In the genomic region with DNA sequence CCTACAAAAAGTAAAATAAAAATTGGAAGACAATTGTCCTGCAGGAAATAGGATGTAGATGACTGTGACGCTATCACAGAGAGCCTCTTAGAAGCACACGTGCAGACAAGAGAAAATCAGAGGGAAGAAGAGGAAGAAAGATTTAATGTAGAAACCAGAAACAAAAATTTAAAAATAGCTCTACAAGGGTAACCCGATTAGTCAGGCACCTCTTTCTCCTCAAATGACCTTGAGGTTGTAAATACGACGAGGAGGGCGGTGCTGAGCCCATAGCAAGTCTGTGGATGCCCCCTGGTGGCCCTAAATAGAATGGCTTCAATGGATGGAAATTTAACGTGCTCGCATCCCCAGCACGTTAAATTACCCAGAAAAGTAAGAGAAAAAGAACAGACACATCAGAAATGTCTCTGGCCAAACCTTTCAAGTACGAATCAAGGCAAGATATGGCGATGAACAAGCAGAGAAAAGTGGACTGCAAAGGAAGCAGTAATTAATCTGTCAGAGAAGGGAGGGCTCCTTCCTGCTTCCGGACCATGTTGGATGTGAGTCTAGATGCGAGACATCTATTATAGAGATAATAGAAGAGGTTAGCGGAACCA, we compare ENCODE assay signal across 1 cellular context.
A peak's percentile ranks its signal among the peaks of the same experiment; 100 is the strongest.
TF ChIP-seq lines count a peak whose summit lies in the region.

No MANE protein-coding gene starts in this region.

TF ChIP-seq in K562, 482 proteins besides CTCF, POLR2A, EP300 and RAD21 (continued from another document and continues in another):
- TF ChIP-seq, protein P1, sequence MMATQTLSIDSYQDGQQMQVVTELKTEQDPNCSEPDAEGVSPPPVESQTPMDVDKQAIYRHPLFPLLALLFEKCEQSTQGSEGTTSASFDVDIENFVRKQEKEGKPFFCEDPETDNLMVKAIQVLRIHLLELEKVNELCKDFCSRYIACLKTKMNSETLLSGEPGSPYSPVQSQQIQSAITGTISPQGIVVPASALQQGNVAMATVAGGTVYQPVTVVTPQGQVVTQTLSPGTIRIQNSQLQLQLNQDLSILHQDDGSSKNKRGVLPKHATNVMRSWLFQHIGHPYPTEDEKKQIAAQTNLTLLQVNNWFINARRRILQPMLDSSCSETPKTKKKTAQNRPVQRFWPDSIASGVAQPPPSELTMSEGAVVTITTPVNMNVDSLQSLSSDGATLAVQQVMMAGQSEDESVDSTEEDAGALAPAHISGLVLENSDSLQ (IDR thresholded peaks at IDR 0.05) = no peak
- TF ChIP-seq, protein P2, sequence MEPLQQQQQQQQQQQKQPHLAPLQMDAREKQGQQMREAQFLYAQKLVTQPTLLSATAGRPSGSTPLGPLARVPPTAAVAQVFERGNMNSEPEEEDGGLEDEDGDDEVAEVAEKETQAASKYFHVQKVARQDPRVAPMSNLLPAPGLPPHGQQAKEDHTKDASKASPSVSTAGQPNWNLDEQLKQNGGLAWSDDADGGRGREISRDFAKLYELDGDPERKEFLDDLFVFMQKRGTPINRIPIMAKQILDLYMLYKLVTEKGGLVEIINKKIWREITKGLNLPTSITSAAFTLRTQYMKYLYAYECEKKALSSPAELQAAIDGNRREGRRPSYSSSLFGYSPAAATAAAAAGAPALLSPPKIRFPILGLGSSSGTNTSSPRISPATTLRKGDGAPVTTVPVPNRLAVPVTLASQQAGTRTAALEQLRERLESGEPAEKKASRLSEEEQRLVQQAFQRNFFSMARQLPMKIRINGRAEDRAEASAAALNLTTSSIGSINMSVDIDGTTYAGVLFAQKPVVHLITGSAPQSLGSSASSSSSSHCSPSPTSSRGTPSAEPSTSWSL (CRISPR knock-in tag; IDR thresholded peaks at IDR 0.05; ENCODE audit: borderline replicate concordance) = no peak
- no peak for TF ChIP-seq TAF1 (IDR thresholded peaks at IDR 0.05; ENCODE audit: control insufficient read depth, extremely low read depth, insufficient read depth, low read length, severe bottlenecking)
- TF ChIP-seq ZNF311 (CRISPR knock-in tag; IDR thresholded peaks at IDR 0.05) = no peak
- no peak for TF ChIP-seq HNRNPK (IDR thresholded peaks at IDR 0.05; ENCODE audit: low read depth, low read length, poor library complexity, severe bottlenecking)
- no peak for TF ChIP-seq TCF7L2 (IDR thresholded peaks at IDR 0.05; ENCODE audit: low read depth, low read length)
- TF ChIP-seq NELFE (IDR thresholded peaks at IDR 0.05; ENCODE audit: insufficient read depth, insufficient read length) = no peak
- peak; percentile 64; the same call in 1 of the 2 replicates for TF ChIP-seq JUND (IDR thresholded peaks at IDR 0.05; ENCODE audit: borderline replicate concordance, low read depth, low read length)
- TF ChIP-seq JUND (tag; IDR thresholded peaks at IDR 0.05; ENCODE audit: borderline replicate concordance, low read depth, low read length) = peak; percentile 51; the same call in 1 of the 3 replicates
- TF ChIP-seq ZBED1 (IDR thresholded peaks at IDR 0.05) = no peak
- TF ChIP-seq HMG20B (CRISPR knock-in tag; IDR thresholded peaks at IDR 0.05) = no peak
- TF ChIP-seq, protein P3, sequence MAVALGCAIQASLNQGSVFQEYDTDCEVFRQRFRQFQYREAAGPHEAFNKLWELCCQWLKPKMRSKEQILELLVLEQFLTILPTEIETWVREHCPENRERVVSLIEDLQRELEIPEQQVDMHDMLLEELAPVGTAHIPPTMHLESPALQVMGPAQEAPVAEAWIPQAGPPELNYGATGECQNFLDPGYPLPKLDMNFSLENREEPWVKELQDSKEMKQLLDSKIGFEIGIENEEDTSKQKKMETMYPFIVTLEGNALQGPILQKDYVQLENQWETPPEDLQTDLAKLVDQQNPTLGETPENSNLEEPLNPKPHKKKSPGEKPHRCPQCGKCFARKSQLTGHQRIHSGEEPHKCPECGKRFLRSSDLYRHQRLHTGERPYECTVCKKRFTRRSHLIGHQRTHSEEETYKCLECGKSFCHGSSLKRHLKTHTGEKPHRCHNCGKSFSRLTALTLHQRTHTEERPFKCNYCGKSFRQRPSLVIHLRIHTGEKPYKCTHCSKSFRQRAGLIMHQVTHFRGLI (CRISPR knock-in tag; IDR thresholded peaks at IDR 0.05) = no peak
- no peak for TF ChIP-seq TCF7 (IDR thresholded peaks at IDR 0.05; ENCODE audit: borderline replicate concordance)
- TF ChIP-seq KDM4B (IDR thresholded peaks at IDR 0.05; ENCODE audit: borderline replicate concordance in 2 of 2, low read depth in 1 of 2) = no peak
- no peak for TF ChIP-seq ZNF586 (CRISPR knock-in tag; conservative IDR thresholded peaks at IDR 0.05)
- TF ChIP-seq, protein P4, sequence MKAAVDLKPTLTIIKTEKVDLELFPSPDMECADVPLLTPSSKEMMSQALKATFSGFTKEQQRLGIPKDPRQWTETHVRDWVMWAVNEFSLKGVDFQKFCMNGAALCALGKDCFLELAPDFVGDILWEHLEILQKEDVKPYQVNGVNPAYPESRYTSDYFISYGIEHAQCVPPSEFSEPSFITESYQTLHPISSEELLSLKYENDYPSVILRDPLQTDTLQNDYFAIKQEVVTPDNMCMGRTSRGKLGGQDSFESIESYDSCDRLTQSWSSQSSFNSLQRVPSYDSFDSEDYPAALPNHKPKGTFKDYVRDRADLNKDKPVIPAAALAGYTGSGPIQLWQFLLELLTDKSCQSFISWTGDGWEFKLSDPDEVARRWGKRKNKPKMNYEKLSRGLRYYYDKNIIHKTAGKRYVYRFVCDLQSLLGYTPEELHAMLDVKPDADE (conservative IDR thresholded peaks at IDR 0.05; ENCODE audit: control insufficient read depth, low read depth, low read length) = no peak
- no peak for TF ChIP-seq ASH1L (IDR thresholded peaks at IDR 0.05; ENCODE audit: borderline replicate concordance, low read depth, partially characterized antibody)
- TF ChIP-seq ZKSCAN1 (IDR thresholded peaks at IDR 0.05; ENCODE audit: low read depth, low read length) = no peak
- TF ChIP-seq, protein P5, sequence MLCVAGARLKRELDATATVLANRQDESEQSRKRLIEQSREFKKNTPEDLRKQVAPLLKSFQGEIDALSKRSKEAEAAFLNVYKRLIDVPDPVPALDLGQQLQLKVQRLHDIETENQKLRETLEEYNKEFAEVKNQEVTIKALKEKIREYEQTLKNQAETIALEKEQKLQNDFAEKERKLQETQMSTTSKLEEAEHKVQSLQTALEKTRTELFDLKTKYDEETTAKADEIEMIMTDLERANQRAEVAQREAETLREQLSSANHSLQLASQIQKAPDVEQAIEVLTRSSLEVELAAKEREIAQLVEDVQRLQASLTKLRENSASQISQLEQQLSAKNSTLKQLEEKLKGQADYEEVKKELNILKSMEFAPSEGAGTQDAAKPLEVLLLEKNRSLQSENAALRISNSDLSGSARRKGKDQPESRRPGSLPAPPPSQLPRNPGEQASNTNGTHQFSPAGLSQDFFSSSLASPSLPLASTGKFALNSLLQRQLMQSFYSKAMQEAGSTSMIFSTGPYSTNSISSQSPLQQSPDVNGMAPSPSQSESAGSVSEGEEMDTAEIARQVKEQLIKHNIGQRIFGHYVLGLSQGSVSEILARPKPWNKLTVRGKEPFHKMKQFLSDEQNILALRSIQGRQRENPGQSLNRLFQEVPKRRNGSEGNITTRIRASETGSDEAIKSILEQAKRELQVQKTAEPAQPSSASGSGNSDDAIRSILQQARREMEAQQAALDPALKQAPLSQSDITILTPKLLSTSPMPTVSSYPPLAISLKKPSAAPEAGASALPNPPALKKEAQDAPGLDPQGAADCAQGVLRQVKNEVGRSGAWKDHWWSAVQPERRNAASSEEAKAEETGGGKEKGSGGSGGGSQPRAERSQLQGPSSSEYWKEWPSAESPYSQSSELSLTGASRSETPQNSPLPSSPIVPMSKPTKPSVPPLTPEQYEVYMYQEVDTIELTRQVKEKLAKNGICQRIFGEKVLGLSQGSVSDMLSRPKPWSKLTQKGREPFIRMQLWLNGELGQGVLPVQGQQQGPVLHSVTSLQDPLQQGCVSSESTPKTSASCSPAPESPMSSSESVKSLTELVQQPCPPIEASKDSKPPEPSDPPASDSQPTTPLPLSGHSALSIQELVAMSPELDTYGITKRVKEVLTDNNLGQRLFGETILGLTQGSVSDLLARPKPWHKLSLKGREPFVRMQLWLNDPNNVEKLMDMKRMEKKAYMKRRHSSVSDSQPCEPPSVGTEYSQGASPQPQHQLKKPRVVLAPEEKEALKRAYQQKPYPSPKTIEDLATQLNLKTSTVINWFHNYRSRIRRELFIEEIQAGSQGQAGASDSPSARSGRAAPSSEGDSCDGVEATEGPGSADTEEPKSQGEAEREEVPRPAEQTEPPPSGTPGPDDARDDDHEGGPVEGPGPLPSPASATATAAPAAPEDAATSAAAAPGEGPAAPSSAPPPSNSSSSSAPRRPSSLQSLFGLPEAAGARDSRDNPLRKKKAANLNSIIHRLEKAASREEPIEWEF (CRISPR knock-in tag; IDR thresholded peaks at IDR 0.05) = no peak
- TF ChIP-seq PPARD (CRISPR knock-in tag; IDR thresholded peaks at IDR 0.05) = no peak
- no peak for TF ChIP-seq ZNF224 (CRISPR knock-in tag; IDR thresholded peaks at IDR 0.05)
- no peak for TF ChIP-seq CEBPG (CRISPR knock-in tag; IDR thresholded peaks at IDR 0.05)
- no peak for TF ChIP-seq CEBPG (tag; conservative IDR thresholded peaks at IDR 0.05 in 1 of 2, IDR thresholded peaks at IDR 0.05 in 1 of 2)
- no peak for TF ChIP-seq MCM5 (IDR thresholded peaks at IDR 0.05; ENCODE audit: low read depth)
- TF ChIP-seq ZNF77 (CRISPR knock-in tag; IDR thresholded peaks at IDR 0.05) = no peak
- no peak for TF ChIP-seq SMARCB1 (IDR thresholded peaks at IDR 0.05; ENCODE audit: insufficient read length, low read depth)
- no peak for TF ChIP-seq CREB1 (IDR thresholded peaks at IDR 0.05)
- no peak for TF ChIP-seq CREB1 (CRISPR knock-in tag; IDR thresholded peaks at IDR 0.05)
- TF ChIP-seq, protein P6, sequence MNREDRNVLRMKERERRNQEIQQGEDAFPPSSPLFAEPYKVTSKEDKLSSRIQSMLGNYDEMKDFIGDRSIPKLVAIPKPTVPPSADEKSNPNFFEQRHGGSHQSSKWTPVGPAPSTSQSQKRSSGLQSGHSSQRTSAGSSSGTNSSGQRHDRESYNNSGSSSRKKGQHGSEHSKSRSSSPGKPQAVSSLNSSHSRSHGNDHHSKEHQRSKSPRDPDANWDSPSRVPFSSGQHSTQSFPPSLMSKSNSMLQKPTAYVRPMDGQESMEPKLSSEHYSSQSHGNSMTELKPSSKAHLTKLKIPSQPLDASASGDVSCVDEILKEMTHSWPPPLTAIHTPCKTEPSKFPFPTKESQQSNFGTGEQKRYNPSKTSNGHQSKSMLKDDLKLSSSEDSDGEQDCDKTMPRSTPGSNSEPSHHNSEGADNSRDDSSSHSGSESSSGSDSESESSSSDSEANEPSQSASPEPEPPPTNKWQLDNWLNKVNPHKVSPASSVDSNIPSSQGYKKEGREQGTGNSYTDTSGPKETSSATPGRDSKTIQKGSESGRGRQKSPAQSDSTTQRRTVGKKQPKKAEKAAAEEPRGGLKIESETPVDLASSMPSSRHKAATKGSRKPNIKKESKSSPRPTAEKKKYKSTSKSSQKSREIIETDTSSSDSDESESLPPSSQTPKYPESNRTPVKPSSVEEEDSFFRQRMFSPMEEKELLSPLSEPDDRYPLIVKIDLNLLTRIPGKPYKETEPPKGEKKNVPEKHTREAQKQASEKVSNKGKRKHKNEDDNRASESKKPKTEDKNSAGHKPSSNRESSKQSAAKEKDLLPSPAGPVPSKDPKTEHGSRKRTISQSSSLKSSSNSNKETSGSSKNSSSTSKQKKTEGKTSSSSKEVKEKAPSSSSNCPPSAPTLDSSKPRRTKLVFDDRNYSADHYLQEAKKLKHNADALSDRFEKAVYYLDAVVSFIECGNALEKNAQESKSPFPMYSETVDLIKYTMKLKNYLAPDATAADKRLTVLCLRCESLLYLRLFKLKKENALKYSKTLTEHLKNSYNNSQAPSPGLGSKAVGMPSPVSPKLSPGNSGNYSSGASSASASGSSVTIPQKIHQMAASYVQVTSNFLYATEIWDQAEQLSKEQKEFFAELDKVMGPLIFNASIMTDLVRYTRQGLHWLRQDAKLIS (CRISPR knock-in tag; IDR thresholded peaks at IDR 0.05) = no peak
- peak; percentile 53; the same call in 1 of the 2 replicates for TF ChIP-seq ETV1 (tag; conservative IDR thresholded peaks at IDR 0.05; ENCODE audit: low read depth)
- TF ChIP-seq PTTG1 (tag; IDR thresholded peaks at IDR 0.05; ENCODE audit: low read depth) = no peak
- TF ChIP-seq, protein P7, sequence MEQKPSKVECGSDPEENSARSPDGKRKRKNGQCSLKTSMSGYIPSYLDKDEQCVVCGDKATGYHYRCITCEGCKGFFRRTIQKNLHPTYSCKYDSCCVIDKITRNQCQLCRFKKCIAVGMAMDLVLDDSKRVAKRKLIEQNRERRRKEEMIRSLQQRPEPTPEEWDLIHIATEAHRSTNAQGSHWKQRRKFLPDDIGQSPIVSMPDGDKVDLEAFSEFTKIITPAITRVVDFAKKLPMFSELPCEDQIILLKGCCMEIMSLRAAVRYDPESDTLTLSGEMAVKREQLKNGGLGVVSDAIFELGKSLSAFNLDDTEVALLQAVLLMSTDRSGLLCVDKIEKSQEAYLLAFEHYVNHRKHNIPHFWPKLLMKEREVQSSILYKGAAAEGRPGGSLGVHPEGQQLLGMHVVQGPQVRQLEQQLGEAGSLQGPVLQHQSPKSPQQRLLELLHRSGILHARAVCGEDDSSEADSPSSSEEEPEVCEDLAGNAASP (IDR thresholded peaks at IDR 0.05) = peak; percentile 82
- TF ChIP-seq BACH1 (tag; IDR thresholded peaks at IDR 0.05) = no peak
- TF ChIP-seq, protein P8, sequence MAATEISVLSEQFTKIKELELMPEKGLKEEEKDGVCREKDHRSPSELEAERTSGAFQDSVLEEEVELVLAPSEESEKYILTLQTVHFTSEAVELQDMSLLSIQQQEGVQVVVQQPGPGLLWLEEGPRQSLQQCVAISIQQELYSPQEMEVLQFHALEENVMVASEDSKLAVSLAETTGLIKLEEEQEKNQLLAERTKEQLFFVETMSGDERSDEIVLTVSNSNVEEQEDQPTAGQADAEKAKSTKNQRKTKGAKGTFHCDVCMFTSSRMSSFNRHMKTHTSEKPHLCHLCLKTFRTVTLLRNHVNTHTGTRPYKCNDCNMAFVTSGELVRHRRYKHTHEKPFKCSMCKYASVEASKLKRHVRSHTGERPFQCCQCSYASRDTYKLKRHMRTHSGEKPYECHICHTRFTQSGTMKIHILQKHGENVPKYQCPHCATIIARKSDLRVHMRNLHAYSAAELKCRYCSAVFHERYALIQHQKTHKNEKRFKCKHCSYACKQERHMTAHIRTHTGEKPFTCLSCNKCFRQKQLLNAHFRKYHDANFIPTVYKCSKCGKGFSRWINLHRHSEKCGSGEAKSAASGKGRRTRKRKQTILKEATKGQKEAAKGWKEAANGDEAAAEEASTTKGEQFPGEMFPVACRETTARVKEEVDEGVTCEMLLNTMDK (IDR thresholded peaks at IDR 0.05; ENCODE audit: borderline replicate concordance, insufficient read depth, low read depth, low read length, poor library complexity, severe bottlenecking) = no peak
- TF ChIP-seq, protein P9, sequence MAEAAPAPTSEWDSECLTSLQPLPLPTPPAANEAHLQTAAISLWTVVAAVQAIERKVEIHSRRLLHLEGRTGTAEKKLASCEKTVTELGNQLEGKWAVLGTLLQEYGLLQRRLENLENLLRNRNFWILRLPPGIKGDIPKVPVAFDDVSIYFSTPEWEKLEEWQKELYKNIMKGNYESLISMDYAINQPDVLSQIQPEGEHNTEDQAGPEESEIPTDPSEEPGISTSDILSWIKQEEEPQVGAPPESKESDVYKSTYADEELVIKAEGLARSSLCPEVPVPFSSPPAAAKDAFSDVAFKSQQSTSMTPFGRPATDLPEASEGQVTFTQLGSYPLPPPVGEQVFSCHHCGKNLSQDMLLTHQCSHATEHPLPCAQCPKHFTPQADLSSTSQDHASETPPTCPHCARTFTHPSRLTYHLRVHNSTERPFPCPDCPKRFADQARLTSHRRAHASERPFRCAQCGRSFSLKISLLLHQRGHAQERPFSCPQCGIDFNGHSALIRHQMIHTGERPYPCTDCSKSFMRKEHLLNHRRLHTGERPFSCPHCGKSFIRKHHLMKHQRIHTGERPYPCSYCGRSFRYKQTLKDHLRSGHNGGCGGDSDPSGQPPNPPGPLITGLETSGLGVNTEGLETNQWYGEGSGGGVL (CRISPR knock-in tag; IDR thresholded peaks at IDR 0.05) = no peak
- TF ChIP-seq, protein P10, sequence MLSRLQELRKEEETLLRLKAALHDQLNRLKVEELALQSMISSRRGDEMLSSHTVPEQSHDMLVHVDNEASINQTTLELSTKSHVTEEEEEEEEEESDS (CRISPR knock-in tag; IDR thresholded peaks at IDR 0.05) = no peak
